In the genomic region with DNA sequence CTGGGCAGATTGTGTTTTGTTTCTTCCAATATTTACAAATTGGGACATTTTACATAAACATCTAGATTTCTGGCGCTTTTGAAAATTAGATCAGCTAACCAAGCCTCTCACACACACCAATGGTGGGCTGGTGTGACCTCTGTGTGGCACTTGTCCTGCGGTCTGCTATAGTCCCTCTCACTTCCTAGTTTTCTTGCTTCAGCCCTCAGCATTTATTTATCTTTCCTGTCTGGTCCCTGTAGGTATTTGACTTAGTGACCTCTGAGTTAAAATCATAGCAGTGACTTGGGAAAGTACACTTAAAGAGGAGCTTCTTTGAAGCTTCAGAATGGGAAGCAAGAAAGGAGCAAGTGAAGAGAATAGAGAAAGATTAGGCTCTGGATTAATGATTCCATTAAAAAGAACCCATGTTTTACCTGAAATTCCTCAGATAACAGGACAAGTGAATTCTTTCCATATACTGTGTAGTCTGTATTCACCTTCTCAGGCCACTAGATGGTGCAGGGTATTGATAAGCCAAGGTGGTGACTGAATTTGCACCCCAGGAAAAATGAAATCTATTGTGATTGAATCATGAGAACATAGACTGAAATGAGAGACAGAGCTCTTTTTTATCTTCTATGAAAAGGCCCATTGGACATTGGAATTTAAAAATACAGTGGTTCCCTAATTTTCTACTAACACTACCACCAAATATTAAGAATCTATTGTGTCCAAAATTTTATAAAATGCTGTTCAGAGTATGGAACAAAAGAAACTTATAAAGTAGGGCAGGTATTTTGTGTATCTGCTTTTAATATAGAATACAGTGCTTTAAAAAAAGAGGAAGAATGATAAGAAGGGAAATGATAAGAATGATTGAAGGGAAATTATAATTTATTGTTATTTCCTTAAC, we compare ENCODE assay signal across 8 cellular contexts. TPM values are rescaled to one million over a fixed set of nuclear protein-coding genes. Genes with fewer than 3 reads are reported as not detected.
DNase-seq lines count a peak whose midpoint lies in the region; ATAC-seq and TF ChIP-seq lines count a peak whose summit lies in the region.

No MANE protein-coding gene starts in this region.

- peak overlapping the region; percentile 24 for H3K9ac ChIP-seq in SU-DHL-6 (ENCODE audit: low read length)

- TF ChIP-seq CTCF in BE2C (IDR thresholded peaks at IDR 0.05; ENCODE audit: low read depth, low read length) (peak; percentile 54), GM13976 (IDR thresholded peaks at IDR 0.05; ENCODE audit: borderline replicate concordance, control extremely low read depth, extremely low read depth, insufficient read depth, missing control alignments) (peak; percentile 53), SU-DHL-6 (IDR thresholded peaks at IDR 0.05; ENCODE audit: insufficient read depth, low read length, poor library complexity, severe bottlenecking) (peak; percentile 52)

- H3K36me3 ChIP-seq in BE2C (no peaks in the 10 kb centered on the region), SU-DHL-6 (ENCODE audit: low read length) (no peaks in the 10 kb centered on the region)

- no peaks in the 10 kb centered on the region for H3K4me1 ChIP-seq in BE2C

- H3K9me2 ChIP-seq in SU-DHL-6 (replicated peaks; ENCODE audit: insufficient read depth, low read length), result no peaks in the 10 kb centered on the region

- no peaks in the 10 kb centered on the region for H4K20me1 ChIP-seq in SU-DHL-6 (ENCODE audit: low read depth, low read length)

- H3K9me3 ChIP-seq in BE2C (no peaks in the 10 kb centered on the region), SU-DHL-6 (ENCODE audit: insufficient read depth, low read length) (no peaks in the 10 kb centered on the region)

- H3K27ac ChIP-seq in SU-DHL-6 (ENCODE audit: low read depth, low read length), result peak overlapping the region; percentile 1; the same call in 1 of the 2 replicates

- H3K79me2 ChIP-seq in SU-DHL-6 (ENCODE audit: insufficient read depth, low read length), result no peaks in the 10 kb centered on the region

- H3K27me3 ChIP-seq in BE2C (no peaks in the 10 kb centered on the region), SU-DHL-6 (ENCODE audit: low read length) (no peaks in the 10 kb centered on the region)

- intact Hi-C loops in left colon (cut with DNase I, micrococcal nuclease), result no loop called here

- H3K4me2 ChIP-seq in SU-DHL-6 (ENCODE audit: low read depth, low read length, poor library complexity, severe bottlenecking), result peak overlapping the region; percentile 39

- peak; percentile 58 for ATAC-seq in HG03066 (IDR thresholded peaks at IDR 0.05; ENCODE audit: low read depth, unreplicated experiment)
- peak; percentile 77 for ATAC-seq in left colon

- H3F3A ChIP-seq in SU-DHL-6 (ENCODE audit: insufficient read depth), result peaks cover 32% of the 10 kb centered on the region

- in situ Hi-C loops in GM13976 (cut with MboI; ENCODE audit: low sequenced_read_pairs, unreplicated experiment), result no loop called here

- H2AFZ ChIP-seq in SU-DHL-6 (ENCODE audit: low read depth, low read length, severe bottlenecking), result peak overlapping the region; percentile 2

- H3K4me3 ChIP-seq in BE2C (ENCODE audit: low read depth, low read length) (no peak overlapping the region), SU-DHL-6 (ENCODE audit: insufficient read depth, low read length, poor library complexity, severe bottlenecking) (no peak overlapping the region)

- DNase-seq in BE2C, result no peak
- no peak for DNase-seq in GM13976 (ENCODE audit: low spot score)
- DNase-seq in left colon, result no peak
- no peak for DNase-seq in COLO668 (lab: John Stamatoyannopoulos, UW; ENCODE audit: unreplicated experiment)
- no peak for DNase-seq in NCI-H748 (lab: John Stamatoyannopoulos, UW; ENCODE audit: unreplicated experiment)
- no peak for DNase-seq in EL

RNA-seq across cellular contexts. Expression of gene DIPK1A, which starts 7.1 kb away (rescaled TPM):
- polyA plus RNA-seq in BE2C (2012; ENCODE audit: insufficient read depth, insufficient read length, low read depth), result 1.4 TPM
- total RNA-seq in left colon, result 10 to 100 TPM; 14.0 to 16.5 TPM
